Comparison of ENCODE assay signal across 8 cellular contexts in genomic region chr4:2413821-2414610, GRCh38. TPM values are rescaled to one million over a fixed set of nuclear protein-coding genes. Genes with fewer than 3 reads are reported as not detected.
DNase-seq lines count a peak whose midpoint lies in the region; TF ChIP-seq lines count a peak whose summit lies in the region.

No MANE protein-coding gene starts in this region.

- H3K36me3 ChIP-seq in GM06990 (ENCODE audit: control insufficient read depth, insufficient read depth, low read length) (no peaks in the 10 kb centered on the region), SK-N-MC (ENCODE audit: insufficient read depth, low read length) (no peaks in the 10 kb centered on the region), rectal smooth muscle tissue (ENCODE audit: control insufficient read depth, insufficient read depth, low read length) (no peaks in the 10 kb centered on the region)

- H3K4me1 ChIP-seq in rectal smooth muscle tissue (ENCODE audit: control insufficient read depth, insufficient read depth, low read length), result peaks cover 2% of the 10 kb centered on the region

- H3K27ac ChIP-seq in SK-N-MC, result peak overlapping the region; percentile 88
- H3K27ac ChIP-seq in rectal smooth muscle tissue (ENCODE audit: low read depth, low read length), result no peak overlapping the region

- H3K27me3 ChIP-seq in GM06990 (replicated peaks; ENCODE audit: control insufficient read depth, insufficient read depth, low read length) (peaks cover 2% of the 10 kb centered on the region), rectal smooth muscle tissue (ENCODE audit: control insufficient read depth, insufficient read depth, low read length) (peaks cover 11% of the 10 kb centered on the region)

- no peak overlapping the region for H3K9ac ChIP-seq in SK-N-MC (ENCODE audit: insufficient read length)
- no peak overlapping the region for H3K9ac ChIP-seq in rectal smooth muscle tissue (ENCODE audit: low read length)

- TF ChIP-seq CTCF in GM06990 (IDR thresholded peaks at IDR 0.05; ENCODE audit: insufficient read depth, low read length, poor library complexity, severe bottlenecking), result no peak

- no peaks in the 10 kb centered on the region for H3K9me3 ChIP-seq in SK-N-MC (ENCODE audit: low read depth, low read length)

- peak overlapping the region; percentile 44 for H3K4me3 ChIP-seq in GM06990 (replicated peaks; ENCODE audit: low read depth, low read length)
- peak overlapping the region; percentile 76 for H3K4me3 ChIP-seq in SK-N-MC
- H3K4me3 ChIP-seq in rectal smooth muscle tissue (ENCODE audit: low read length), result peak overlapping the region; percentile 54

- no peak for DNase-seq in GM06990 (ENCODE audit: extremely low read depth, insufficient read length)
- DNase-seq in SK-N-MC (ENCODE audit: low read depth, low spot score), result no peak
- DNase-seq in dermis blood vessel endothelial cell, result peak; percentile 62
- no peak for DNase-seq in amniotic stem cell (lab: John Stamatoyannopoulos, UW)
- DNase-seq in islet precursor cell, result no peak
- DNase-seq in retina, result no peak
- DNase-seq in activated gamma-delta T cell treated with Interleukin-2 at 50 U/mL for 16 hours, result no peak

RNA-seq across cellular contexts. Expression of gene ZFYVE28, which starts 4.4 kb away (rescaled TPM):
- total RNA-seq in dermis blood vessel endothelial cell, result 7.5 and 8.6 TPM in 2 replicates

RNA-seq across cellular contexts. Expression of gene CFAP99, which starts 4.7 kb away (rescaled TPM):
- 0.17 TPM in 1 of 2 replicates, not detected in the other for total RNA-seq in dermis blood vessel endothelial cell

RNA-seq across cellular contexts. Expression of gene RNF4, which starts 54.9 kb away (rescaled TPM):
- 79.5 and 85.4 TPM in 2 replicates for total RNA-seq in dermis blood vessel endothelial cell
